19 cellular contexts compared by ENCODE assay signal in the genomic region with DNA sequence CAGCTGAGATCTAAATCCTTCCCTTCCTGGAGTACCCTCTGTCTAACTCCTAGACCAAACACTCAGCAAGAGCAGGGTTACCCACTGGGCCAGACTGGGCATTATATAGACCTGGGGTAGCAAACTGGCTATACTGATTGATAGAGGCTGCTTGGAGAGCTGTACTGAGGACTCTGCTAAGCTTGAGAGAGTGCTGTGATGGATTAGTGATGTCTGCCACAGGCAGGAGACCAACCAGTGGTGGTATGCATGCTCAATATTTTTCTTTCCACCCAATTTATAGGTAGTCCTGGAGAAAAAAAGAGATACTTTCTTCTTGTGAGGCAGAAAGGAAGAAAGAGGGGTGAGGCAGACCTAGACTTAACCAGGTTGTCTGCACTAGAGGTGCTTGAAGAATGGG.
DNase-seq lines count a peak whose midpoint lies in the region; ATAC-seq and TF ChIP-seq lines count a peak whose summit lies in the region.
"Had no signal": no experiment of that assay in that cellular context is flagged by ENCODE, and none has a peak within 500 bp of the region (broad histone marks: within the 10 kb centered on the region; RNA-seq: fewer than 3 reads in every experiment).

No MANE protein-coding gene starts in this region.

- H3K36me3 ChIP-seq in Loucy (ENCODE audit: insufficient read depth, low read length), result no peaks in the 10 kb centered on the region
- H3K36me3 ChIP-seq: colonic mucosa had no signal

- no peaks in the 10 kb centered on the region for H3F3A ChIP-seq in Loucy (ENCODE audit: low read depth)

- ATAC-seq in activated naive CD8-positive, alpha-beta T cell treated with anti-CD3 and anti-CD28 coated beads, Interleukin-2, amount 50 U/mL, for 24 hours, result peak; percentile 16
- no peak for ATAC-seq in stimulated activated memory B cell treated with anti-CD40 and anti-IgM and Interleukin-4, amounts not matched to agents 10 μg/mL and 1 μg/mL and 100 μg/mL, for 72 hours
- ATAC-seq in GM18520 (IDR thresholded peaks at IDR 0.05; ENCODE audit: unreplicated experiment), result no peak
- ATAC-seq: A549, psoas muscle had no signal

- no peaks in the 10 kb centered on the region for H4K20me1 ChIP-seq in Loucy (ENCODE audit: insufficient read depth, low read length, poor library complexity, severe bottlenecking)

- H3K9me3 Mint-ChIP-seq in activated T-cell treated with anti-CD3 and anti-CD28 coated beads, Interleukin-2, amount 50 U/mL, for 24 hours, result no peaks in the 10 kb centered on the region
- H3K9me3 Mint-ChIP-seq in activated naive CD8-positive, alpha-beta T cell treated with anti-CD3 and anti-CD28 coated beads, Interleukin-2, amount 50 U/mL, for 24 hours, result no peaks in the 10 kb centered on the region
- H3K9me3 Mint-ChIP-seq in stimulated activated memory B cell treated with anti-CD40 and anti-IgM and Interleukin-4, amounts not matched to agents 10 μg/mL and 1 μg/mL and 100 μg/mL, for 72 hours, result no peaks in the 10 kb centered on the region
- H3K9me3 Mint-ChIP-seq: H9, neural crest cell had no signal

- H3K9me2 ChIP-seq in Loucy (replicated peaks; ENCODE audit: low read depth, low read length), result no peaks in the 10 kb centered on the region

- TF ChIP-seq CTCF in Loucy (conservative IDR thresholded peaks at IDR 0.05; ENCODE audit: low read length), result no peak

- H3K27ac Mint-ChIP-seq in activated T-cell treated with anti-CD3 and anti-CD28 coated beads, Interleukin-2, amount 50 U/mL, for 24 hours, result peak overlapping the region; percentile 86
- H3K27ac Mint-ChIP-seq in activated naive CD8-positive, alpha-beta T cell treated with anti-CD3 and anti-CD28 coated beads, Interleukin-2, amount 50 U/mL, for 24 hours, result no peak overlapping the region
- H3K27ac Mint-ChIP-seq in stimulated activated memory B cell treated with anti-CD40 and anti-IgM and Interleukin-4, amounts not matched to agents 10 μg/mL and 1 μg/mL and 100 μg/mL, for 72 hours, result peak overlapping the region; percentile 65

- H3K79me2 ChIP-seq in Loucy (ENCODE audit: insufficient read depth, low read length), result no peaks in the 10 kb centered on the region

- H3K4me2 ChIP-seq in Loucy (ENCODE audit: low read depth, low read length, poor library complexity, severe bottlenecking), result peak overlapping the region; percentile 11
- H3K4me2 ChIP-seq: A549, smooth muscle cell had no signal

- 0 out of 2 replicates have a peak overlapping the region, but pooled peaks have one; percentile 49 for H2AFZ ChIP-seq in Loucy (ENCODE audit: low read length)

- peaks cover 10% of the 10 kb centered on the region for H3K4me1 ChIP-seq in Loucy (ENCODE audit: insufficient read depth, low read length, poor library complexity, severe bottlenecking)
- H3K4me1 ChIP-seq: psoas muscle had no signal

- peaks cover 79% of the 10 kb centered on the region for H3K4me1 Mint-ChIP-seq in activated T-cell treated with anti-CD3 and anti-CD28 coated beads, Interleukin-2, amount 50 U/mL, for 24 hours (ENCODE audit: low read depth)
- H3K4me1 Mint-ChIP-seq in activated naive CD8-positive, alpha-beta T cell treated with anti-CD3 and anti-CD28 coated beads, Interleukin-2, amount 50 U/mL, for 24 hours, result peaks cover 71% of the 10 kb centered on the region
- peaks cover 83% of the 10 kb centered on the region for H3K4me1 Mint-ChIP-seq in stimulated activated memory B cell treated with anti-CD40 and anti-IgM and Interleukin-4, amounts not matched to agents 10 μg/mL and 1 μg/mL and 100 μg/mL, for 72 hours

- H3K27me3 ChIP-seq in Loucy (ENCODE audit: insufficient read depth, low read length, poor library complexity, severe bottlenecking), result no peaks in the 10 kb centered on the region
- H3K27me3 ChIP-seq: colonic mucosa had no signal

- no peaks in the 10 kb centered on the region for H3K27me3 Mint-ChIP-seq in activated T-cell treated with anti-CD3 and anti-CD28 coated beads, Interleukin-2, amount 50 U/mL, for 24 hours
- no peaks in the 10 kb centered on the region for H3K27me3 Mint-ChIP-seq in activated naive CD8-positive, alpha-beta T cell treated with anti-CD3 and anti-CD28 coated beads, Interleukin-2, amount 50 U/mL, for 24 hours
- H3K27me3 Mint-ChIP-seq in stimulated activated memory B cell treated with anti-CD40 and anti-IgM and Interleukin-4, amounts not matched to agents 10 μg/mL and 1 μg/mL and 100 μg/mL, for 72 hours, result no peaks in the 10 kb centered on the region

- peak overlapping the region; percentile 31 for H3K4me3 ChIP-seq in Loucy (ENCODE audit: low read length, poor library complexity, severe bottlenecking)
- H3K4me3 ChIP-seq: A549, colonic mucosa, psoas muscle, smooth muscle cell had no signal

- H3K4me3 Mint-ChIP-seq in activated T-cell treated with anti-CD3 and anti-CD28 coated beads, Interleukin-2, amount 50 U/mL, for 24 hours, result peak overlapping the region; percentile 71
- peak overlapping the region; percentile 58 for H3K4me3 Mint-ChIP-seq in activated naive CD8-positive, alpha-beta T cell treated with anti-CD3 and anti-CD28 coated beads, Interleukin-2, amount 50 U/mL, for 24 hours
- no peak overlapping the region for H3K4me3 Mint-ChIP-seq in stimulated activated memory B cell treated with anti-CD40 and anti-IgM and Interleukin-4, amounts not matched to agents 10 μg/mL and 1 μg/mL and 100 μg/mL, for 72 hours
- H3K4me3 Mint-ChIP-seq: H9, neural crest cell had no signal

- no peak for DNase-seq in activated T-cell treated with anti-CD3 and anti-CD28 coated beads, Interleukin-2, amount 50 U/mL, for 24 hours
- DNase-seq in activated T-cell treated with anti-CD3 and anti-CD28 coated beads for 4 hours, result no peak
- DNase-seq in activated naive CD8-positive, alpha-beta T cell treated with anti-CD3 and anti-CD28 coated beads, Interleukin-2, amount 50 U/mL, for 24 hours, result no peak
- DNase-seq in NCI-H2107 (lab: John Stamatoyannopoulos, UW), result no peak
- no peak for DNase-seq in central memory CD4-positive, alpha-beta T cell
- DNase-seq: colonic mucosa, DMS79 treated with DMSO at 0.1 percent for 48 hours, H9, hippocampal formation, mammary epithelial cell, NCI-H1930, NCI-H510A, psoas muscle had no signal

- no peak overlapping the region for H3K9ac ChIP-seq in Loucy (ENCODE audit: low read depth, low read length, poor library complexity, severe bottlenecking)

- H3K9me3 ChIP-seq in Loucy (ENCODE audit: insufficient read depth, low read depth, low read length), result no peaks in the 10 kb centered on the region
- H3K9me3 ChIP-seq: A549, colonic mucosa, psoas muscle had no signal

- H3K36me3 Mint-ChIP-seq in activated T-cell treated with anti-CD3 and anti-CD28 coated beads, Interleukin-2, amount 50 U/mL, for 24 hours (ENCODE audit: low read depth), result no peaks in the 10 kb centered on the region
- no peaks in the 10 kb centered on the region for H3K36me3 Mint-ChIP-seq in activated naive CD8-positive, alpha-beta T cell treated with anti-CD3 and anti-CD28 coated beads, Interleukin-2, amount 50 U/mL, for 24 hours (ENCODE audit: low read depth)
- peaks cover 18% of the 10 kb centered on the region for H3K36me3 Mint-ChIP-seq in stimulated activated memory B cell treated with anti-CD40 and anti-IgM and Interleukin-4, amounts not matched to agents 10 μg/mL and 1 μg/mL and 100 μg/mL, for 72 hours
